In genomic region chrX:102659790-102660757, GRCh38 we compare ENCODE assay signal across 1 cellular context.
A peak's percentile ranks its signal among the peaks of the same experiment; 100 is the strongest.
TF ChIP-seq lines count a peak whose summit lies in the region.

No MANE protein-coding gene starts in this region.

TF ChIP-seq in HepG2, 621 proteins besides CTCF, POLR2A, EP300 and RAD21 (continued from another document):
- TF ChIP-seq GZF1 (CRISPR knock-in tag; IDR thresholded peaks at IDR 0.05): no peak
- TF ChIP-seq CENPT (CRISPR knock-in tag; IDR thresholded peaks at IDR 0.05; ENCODE audit: low read depth): no peak
- 0 out of 2 replicates have a peak, but pooled peaks have one; percentile 30 for TF ChIP-seq GTF2F1 (IDR thresholded peaks at IDR 0.05; ENCODE audit: low read length)
- TF ChIP-seq TRIM24 (CRISPR knock-in tag; IDR thresholded peaks at IDR 0.05): no peak
- TF ChIP-seq RNF2 (conservative IDR thresholded peaks at IDR 0.05; ENCODE audit: low read depth): no peak
- TF ChIP-seq ZBTB7B (CRISPR knock-in tag; IDR thresholded peaks at IDR 0.05): no peak
- no peak for TF ChIP-seq KLF12 (CRISPR knock-in tag; IDR thresholded peaks at IDR 0.05; ENCODE audit: borderline replicate concordance)
- no peak for TF ChIP-seq ZNF292 (CRISPR knock-in tag; IDR thresholded peaks at IDR 0.05; ENCODE audit: borderline replicate concordance, low read depth)
- no peak for TF ChIP-seq TEAD3 (CRISPR knock-in tag; optimal IDR thresholded peaks at IDR 0.05; ENCODE audit: borderline replicate concordance)
- TF ChIP-seq PREB (CRISPR knock-in tag; IDR thresholded peaks at IDR 0.05): no peak
- no peak for TF ChIP-seq PATZ1 (CRISPR knock-in tag; IDR thresholded peaks at IDR 0.05)
- no peak for TF ChIP-seq TBX2 (CRISPR knock-in tag; IDR thresholded peaks at IDR 0.05; ENCODE audit: borderline replicate concordance)
- no peak for TF ChIP-seq TRIM22 (IDR thresholded peaks at IDR 0.05)
- no peak for TF ChIP-seq AGO1 (IDR thresholded peaks at IDR 0.05; ENCODE audit: low read depth, low read length, poor library complexity, severe bottlenecking)
- TF ChIP-seq ZHX2 (IDR thresholded peaks at IDR 0.05; ENCODE audit: low read depth): no peak
- TF ChIP-seq ZHX2 (CRISPR knock-in tag; IDR thresholded peaks at IDR 0.05; ENCODE audit: borderline replicate concordance): no peak
- TF ChIP-seq BRF2 (CRISPR knock-in tag; IDR thresholded peaks at IDR 0.05): no peak
- TF ChIP-seq CENPX (CRISPR knock-in tag; IDR thresholded peaks at IDR 0.05): no peak
- TF ChIP-seq KLF9 (CRISPR knock-in tag; IDR thresholded peaks at IDR 0.05; ENCODE audit: low read depth): no peak
- no peak for TF ChIP-seq STAG1 (CRISPR knock-in tag; IDR thresholded peaks at IDR 0.05)
